ENCODE assay signal across 17 cellular contexts in the genomic region with DNA sequence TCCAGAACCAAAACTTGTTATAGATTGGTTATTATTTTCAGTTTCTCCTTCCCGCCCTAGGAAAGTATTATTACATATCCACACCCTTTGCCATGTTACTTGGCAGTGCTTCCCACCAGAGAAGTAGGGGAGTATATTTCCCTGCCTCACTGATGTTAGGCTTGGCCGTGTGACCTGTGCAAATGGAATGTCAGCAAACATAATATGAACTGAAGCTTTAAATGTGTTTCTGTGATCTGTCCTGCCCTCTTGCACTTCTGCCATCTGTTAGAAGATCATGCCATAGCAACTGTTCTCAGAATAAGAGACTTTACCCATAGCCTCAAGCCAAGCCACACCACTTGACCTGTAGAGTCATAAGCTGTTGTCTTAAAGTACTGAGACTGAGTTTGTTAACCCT. TPM values are rescaled to one million over a fixed set of nuclear protein-coding genes. Genes with fewer than 3 reads are reported as not detected.
DNase-seq lines count a peak whose midpoint lies in the region; ATAC-seq, FAIRE-seq and TF ChIP-seq lines count a peak whose summit lies in the region.
"Had no signal": no experiment of that assay in that cellular context is flagged by ENCODE, and none has a peak within 500 bp of the region (broad histone marks: within the 10 kb centered on the region; RNA-seq: fewer than 3 reads in every experiment).

No MANE protein-coding gene starts in this region.

- peak overlapping the region; percentile 14 for H2AFZ ChIP-seq in astrocyte (ENCODE audit: low read depth, low read length)

- no peaks in the 10 kb centered on the region for H3K27me3 Mint-ChIP-seq in astrocyte (ENCODE audit: low read depth, unreplicated experiment)
- H3K27me3 Mint-ChIP-seq: T-helper 17 cell had no signal

- no peaks in the 10 kb centered on the region for H3K36me3 ChIP-seq in astrocyte (ENCODE audit: insufficient read depth, low read length)
- H3K36me3 ChIP-seq: uterus had no signal

- peak overlapping the region; percentile 37 for H3K4me2 ChIP-seq in astrocyte (ENCODE audit: low read length)

- H3K79me2 ChIP-seq in astrocyte (ENCODE audit: insufficient read depth, low read length): no peaks in the 10 kb centered on the region

- no peak overlapping the region for H3K4me3 Mint-ChIP-seq in astrocyte (ENCODE audit: unreplicated experiment)
- H3K4me3 Mint-ChIP-seq: activated T-helper 1 cell treated with anti-CD3 and anti-CD28 coated beads, Interleukin-12 subunit alpha, Interleukin-12 subunit beta, Interleukin-2, Interleukin-4 antibody, amounts not matched to agents 30 ng/mL and 10 ng/mL and 1 ng/mL, durations not matched to agents 14 hours and 24 hours and 36 hours; T-helper 17 cell had no signal

- ATAC-seq in HG03442 (IDR thresholded peaks at IDR 0.05; ENCODE audit: unreplicated experiment) (no peak), HG03196 (IDR thresholded peaks at IDR 0.05; ENCODE audit: unreplicated experiment) (no peak)
- ATAC-seq: mucosa of descending colon, T-helper 17 cell had no signal

- H3K4me1 ChIP-seq in astrocyte (ENCODE audit: insufficient read depth, low read length): peaks cover 13% of the 10 kb centered on the region
- H3K4me1 ChIP-seq: uterus had no signal

- peaks cover 10% of the 10 kb centered on the region for H3K4me1 Mint-ChIP-seq in astrocyte (ENCODE audit: low read depth, unreplicated experiment)
- H3K4me1 Mint-ChIP-seq: T-helper 17 cell had no signal

- peak; percentile 79 for FAIRE-seq in astrocyte (lab: Jason Lieb, UNC)
- FAIRE-seq: endothelial cell of umbilical vein, GM18507 had no signal

- no peaks in the 10 kb centered on the region for H3K36me3 Mint-ChIP-seq in astrocyte (ENCODE audit: low read depth, unreplicated experiment)

- H3K9me3 Mint-ChIP-seq in astrocyte (ENCODE audit: unreplicated experiment): no peaks in the 10 kb centered on the region
- H3K9me3 Mint-ChIP-seq: activated T-helper 1 cell treated with anti-CD3 and anti-CD28 coated beads, Interleukin-12 subunit alpha, Interleukin-12 subunit beta, Interleukin-2, Interleukin-4 antibody, amounts not matched to agents 30 ng/mL and 10 ng/mL and 1 ng/mL, durations not matched to agents 14 hours and 24 hours and 36 hours had no signal

- CTCF ChIA-PET in AG04450 (lab: Charles Lee): interaction anchor here (0.9 to 1.5 kb wide), 3 partner anchors 10 to 225 kb away, joined by 3 to 8 read pairs (median 5); no protein-coding TSS in a partner anchor

- TF ChIP-seq CTCF in AG04450 (IDR thresholded peaks at IDR 0.05; ENCODE audit: low read depth, low read length): no peak
- no peak for TF ChIP-seq CTCF in astrocyte (IDR thresholded peaks at IDR 0.05; ENCODE audit: insufficient read depth, low read depth, low read length)

- H3K9me3 ChIP-seq in AG04450 (ENCODE audit: control insufficient read depth, insufficient read depth, low read length): no peaks in the 10 kb centered on the region
- no peaks in the 10 kb centered on the region for H3K9me3 ChIP-seq in astrocyte (ENCODE audit: insufficient read depth, low read depth, low read length)
- H3K9me3 ChIP-seq: mucosa of descending colon, uterus had no signal

- no peak overlapping the region for H3K4me3 ChIP-seq in AG04450 (ENCODE audit: low read depth, low read length)
- no peak overlapping the region for H3K4me3 ChIP-seq in astrocyte (ENCODE audit: insufficient read depth, low read depth, low read length)
- H3K4me3 ChIP-seq: mucosa of descending colon, uterus had no signal

- H3K27me3 ChIP-seq in AG04450 (ENCODE audit: control insufficient read depth, insufficient read depth, low read length) (no peaks in the 10 kb centered on the region), astrocyte (ENCODE audit: insufficient read depth, low read length) (no peaks in the 10 kb centered on the region)
- H3K27me3 ChIP-seq: uterus had no signal

- POLR2A ChIA-PET in AG04450 (lab: Yijun Ruan, JAX): no interaction called here

- no peak overlapping the region for H3K9ac ChIP-seq in astrocyte (ENCODE audit: low read length)

- H4K20me1 ChIP-seq in astrocyte (ENCODE audit: insufficient read depth, low read length): no peaks in the 10 kb centered on the region

- DNase-seq in AG04450 (ENCODE audit: low read depth, low spot score): peak; percentile 33
- DNase-seq in HK-2 (ENCODE audit: unreplicated experiment): peak; percentile 21
- DNase-seq in astrocyte (ENCODE audit: low read depth): peak; percentile 64
- DNase-seq in hepatic stellate cell (ENCODE audit: low spot score): peak; percentile 13
- no peak for DNase-seq in cerebellar nuclear complex (lab: John Stamatoyannopoulos, UW)
- no peak for DNase-seq in GDM1 (lab: John Stamatoyannopoulos, UW)
- DNase-seq: activated CD4-positive, alpha-beta T cell treated with anti-CD3 and anti-CD28 coated beads, Interleukin-2, amount 50 U/mL, for 1 hour; mucosa of descending colon; T-helper 17 cell; uterus had no signal

- H3K27ac ChIP-seq in AG04450 (ENCODE audit: low read depth, low read length): peak overlapping the region; percentile 43
- no peak overlapping the region for H3K27ac ChIP-seq in astrocyte (ENCODE audit: low read depth, low read length)
- H3K27ac ChIP-seq: uterus had no signal

- no peak overlapping the region for H3K27ac Mint-ChIP-seq in astrocyte (ENCODE audit: unreplicated experiment)
- H3K27ac Mint-ChIP-seq: activated T-helper 1 cell treated with anti-CD3 and anti-CD28 coated beads, Interleukin-12 subunit alpha, Interleukin-12 subunit beta, Interleukin-2, Interleukin-4 antibody, amounts not matched to agents 30 ng/mL and 10 ng/mL and 1 ng/mL, durations not matched to agents 14 hours and 24 hours and 36 hours; T-helper 17 cell had no signal

RNA-seq across cellular contexts. Expression of a gene that starts 36.7 kb away (rescaled TPM):
- not detected in 2 replicates for polyA plus RNA-seq in AG04450 (2011; rRNA removed)
- polyA minus RNA-seq in AG04450 (2011; rRNA and poly(A)+ RNA removed): not detected in 2 replicates
- total RNA-seq in astrocyte: not detected in 2 replicates
- total RNA-seq: endothelial cell of umbilical vein, mucosa of descending colon, posterior vena cava, T-helper 17 cell, uterus had no signal
- polyA plus RNA-seq: BJ, endothelial cell of umbilical vein had no signal

Comparison
In these comparisons a context has a peak if more than half of its experiments do, and no peak if none do; other contexts are left out.
1. DNase-seq: peak in AG04450 (single experiment), HK-2 (single experiment), astrocyte (single experiment) and hepatic stellate cell (single experiment); none in cerebellar nuclear complex (0 of 2) and GDM1 (single experiment).